In genomic region chr1:52751589-52752306, GRCh38 we compare ENCODE assay signal across 1 cellular context.
TF ChIP-seq lines count a peak whose summit lies in the region.

No MANE protein-coding gene starts in this region.

TF ChIP-seq in K562, 482 proteins besides CTCF, POLR2A, EP300 and RAD21:
- TF ChIP-seq ZNF165 (CRISPR knock-in tag; IDR thresholded peaks at IDR 0.05; ENCODE audit: borderline replicate concordance) (no peak), UBTF (IDR thresholded peaks at IDR 0.05; ENCODE audit: borderline replicate concordance in 1 of 2, low read depth in 2 of 2, low read length in 2 of 2) (0 out of 4 replicates have a peak, but pooled peaks of 1 of the 2 experiments have one; percentile 30), L3MBTL2 (IDR thresholded peaks at IDR 0.05) (0 out of 2 replicates have a peak, but pooled peaks have one; percentile 26), ZFP1 (CRISPR knock-in tag; IDR thresholded peaks at IDR 0.05) (no peak), PTTG1 (tag; IDR thresholded peaks at IDR 0.05; ENCODE audit: low read depth) (no peak), JUND (IDR thresholded peaks at IDR 0.05; ENCODE audit: borderline replicate concordance, low read depth, low read length) (no peak), JUND (tag; IDR thresholded peaks at IDR 0.05; ENCODE audit: borderline replicate concordance, low read depth, low read length) (no peak), YY1 (IDR thresholded peaks at IDR 0.05; ENCODE audit: borderline replicate concordance in 1 of 3, control insufficient read depth in 1 of 3, extremely low read depth in 1 of 3, insufficient read depth in 3 of 3, insufficient read length in 1 of 3, insufficient replicate concordance in 2 of 3, low read depth in 1 of 3, low read length in 2 of 3) (peak in 1 of 3 experiments; percentile 32), SAFB (IDR thresholded peaks at IDR 0.05; ENCODE audit: borderline replicate concordance, low read depth, low read length) (no peak), RB1 (IDR thresholded peaks at IDR 0.05; ENCODE audit: low read depth) (0 out of 2 replicates have a peak, but pooled peaks have one; percentile 30), NUFIP1 (IDR thresholded peaks at IDR 0.05; ENCODE audit: partially characterized antibody) (no peak), SMARCA4 (IDR thresholded peaks at IDR 0.05) (peak; percentile 63; the same call in 1 of the 2 replicates), NFIC (IDR thresholded peaks at IDR 0.05) (peak; percentile 94), FOXJ2 (tag; IDR thresholded peaks at IDR 0.05) (0 out of 2 replicates have a peak, but pooled peaks have one; percentile 34), SMARCE1 (IDR thresholded peaks at IDR 0.05) (peak; percentile 45; the same call in 1 of the 2 replicates), U2AF1 (optimal IDR thresholded peaks at IDR 0.05; ENCODE audit: low read depth, low read length) (no peak), PKNOX1 (IDR thresholded peaks at IDR 0.05) (peak; percentile 4; the same call in 1 of the 2 replicates), TCF3 (CRISPR knock-in tag; IDR thresholded peaks at IDR 0.05) (peak; percentile 29; the same call in 1 of the 2 replicates), DPF2 (IDR thresholded peaks at IDR 0.05) (peak; percentile 81), ZNF778 (CRISPR knock-in tag; IDR thresholded peaks at IDR 0.05) (no peak), TRIM28 (IDR thresholded peaks at IDR 0.05) (no peak), PCBP2 (IDR thresholded peaks at IDR 0.05; ENCODE audit: low read depth, low read length, poor library complexity, severe bottlenecking) (no peak), ARID1B (IDR thresholded peaks at IDR 0.05) (peak; percentile 54; the same call in 1 of the 2 replicates), SMARCC2 (IDR thresholded peaks at IDR 0.05; ENCODE audit: low read depth) (no peak), SMAD1 (IDR thresholded peaks at IDR 0.05; ENCODE audit: low read depth, low read length, partially characterized antibody) (peak; percentile 26), ZNF134 (CRISPR knock-in tag; conservative IDR thresholded peaks at IDR 0.05) (no peak)
- TF ChIP-seq, protein P1, sequence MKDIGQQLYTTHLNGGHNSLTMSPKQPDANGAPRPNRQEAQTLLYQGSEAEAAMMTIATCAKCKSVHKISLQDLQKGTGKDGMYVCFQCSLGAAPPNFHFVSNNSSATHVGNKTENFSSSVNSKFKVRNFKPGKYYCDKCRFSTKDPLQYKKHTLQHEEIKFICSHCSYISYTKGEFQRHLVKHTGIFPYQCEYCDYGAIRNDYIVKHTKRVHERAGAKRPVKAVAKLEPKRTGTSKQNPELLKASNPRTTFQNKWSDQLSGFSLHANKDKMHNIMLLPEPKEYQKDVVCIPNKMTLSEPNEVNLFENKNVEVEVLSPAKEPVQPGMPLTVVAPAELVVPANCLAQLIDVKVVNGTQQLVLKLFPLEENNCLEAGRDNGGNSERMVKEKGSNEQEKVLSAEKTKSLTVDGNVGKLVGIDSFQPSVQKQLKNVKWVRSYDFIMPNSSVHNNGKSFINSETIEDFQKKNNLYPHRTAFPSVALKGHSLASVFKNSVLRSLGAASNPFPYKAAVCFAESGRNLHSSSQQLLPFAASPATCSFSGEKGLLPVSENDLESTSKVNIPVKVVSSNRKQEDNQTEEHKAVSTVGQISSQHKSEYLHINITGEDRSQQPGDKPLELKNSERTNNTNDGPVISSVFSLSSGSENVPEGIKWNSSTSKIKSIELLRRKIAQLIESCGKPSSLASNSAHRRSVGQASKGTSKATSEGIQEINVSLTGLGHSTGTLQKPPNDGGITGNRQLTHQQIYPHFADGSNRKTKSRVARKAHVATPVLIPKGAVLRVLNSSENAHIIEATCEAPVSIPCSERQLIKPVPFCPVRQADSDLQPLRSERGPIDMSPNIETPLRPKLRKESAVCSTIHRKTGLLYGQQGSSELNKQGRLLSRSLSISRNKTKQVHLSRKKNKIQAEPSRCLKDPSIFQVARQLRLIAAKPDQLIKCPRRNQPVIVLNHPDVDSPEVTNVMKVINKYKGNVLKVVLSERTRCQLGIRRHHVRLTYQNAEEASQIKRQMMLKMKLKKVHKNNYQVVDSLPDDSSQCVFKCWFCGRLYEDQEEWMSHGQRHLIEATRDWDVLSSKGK (CRISPR knock-in tag; IDR thresholded peaks at IDR 0.05): no peak
- TF ChIP-seq, protein P2, sequence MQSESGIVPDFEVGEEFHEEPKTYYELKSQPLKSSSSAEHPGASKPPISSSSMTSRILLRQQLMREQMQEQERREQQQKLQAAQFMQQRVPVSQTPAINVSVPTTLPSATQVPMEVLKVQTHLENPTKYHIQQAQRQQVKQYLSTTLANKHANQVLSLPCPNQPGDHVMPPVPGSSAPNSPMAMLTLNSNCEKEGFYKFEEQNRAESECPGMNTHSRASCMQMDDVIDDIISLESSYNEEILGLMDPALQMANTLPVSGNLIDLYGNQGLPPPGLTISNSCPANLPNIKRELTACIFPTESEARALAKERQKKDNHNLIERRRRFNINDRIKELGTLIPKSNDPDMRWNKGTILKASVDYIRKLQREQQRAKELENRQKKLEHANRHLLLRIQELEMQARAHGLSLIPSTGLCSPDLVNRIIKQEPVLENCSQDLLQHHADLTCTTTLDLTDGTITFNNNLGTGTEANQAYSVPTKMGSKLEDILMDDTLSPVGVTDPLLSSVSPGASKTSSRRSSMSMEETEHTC (IDR thresholded peaks at IDR 0.05): 0 out of 2 replicates have a peak, but pooled peaks have one; percentile 33
- TF ChIP-seq, protein P3, sequence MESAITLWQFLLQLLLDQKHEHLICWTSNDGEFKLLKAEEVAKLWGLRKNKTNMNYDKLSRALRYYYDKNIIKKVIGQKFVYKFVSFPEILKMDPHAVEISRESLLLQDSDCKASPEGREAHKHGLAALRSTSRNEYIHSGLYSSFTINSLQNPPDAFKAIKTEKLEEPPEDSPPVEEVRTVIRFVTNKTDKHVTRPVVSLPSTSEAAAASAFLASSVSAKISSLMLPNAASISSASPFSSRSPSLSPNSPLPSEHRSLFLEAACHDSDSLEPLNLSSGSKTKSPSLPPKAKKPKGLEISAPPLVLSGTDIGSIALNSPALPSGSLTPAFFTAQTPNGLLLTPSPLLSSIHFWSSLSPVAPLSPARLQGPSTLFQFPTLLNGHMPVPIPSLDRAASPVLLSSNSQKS (CRISPR knock-in tag; IDR thresholded peaks at IDR 0.05): no peak
